22 cellular contexts compared by ENCODE assay signal in the genomic region with DNA sequence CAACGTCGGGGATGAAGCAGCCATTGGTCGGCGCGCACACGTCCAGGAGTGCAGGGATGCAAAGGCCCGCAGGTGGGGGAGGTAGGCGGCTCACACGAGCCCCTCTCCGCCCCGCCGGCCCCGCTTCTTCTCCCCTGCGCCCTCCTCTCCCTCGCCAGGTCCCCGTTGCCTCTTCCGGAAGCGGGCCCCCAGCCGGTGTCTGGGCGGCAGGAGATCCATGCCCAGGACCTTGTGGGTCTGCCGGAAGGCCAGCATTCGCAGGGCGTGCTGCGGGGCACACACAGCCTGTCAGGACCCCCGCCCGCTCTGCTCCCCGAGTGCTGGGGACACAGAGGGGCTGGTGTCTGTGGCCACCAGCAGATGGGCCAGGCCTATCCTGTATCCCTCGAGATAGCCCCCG. TPM values are rescaled to one million over a fixed set of nuclear protein-coding genes. Genes with fewer than 3 reads are reported as not detected.
DNase-seq lines count a peak whose midpoint lies in the region; ATAC-seq and TF ChIP-seq lines count a peak whose summit lies in the region.
"Had no signal": no experiment of that assay in that cellular context is flagged by ENCODE, and none has a peak within 500 bp of the region (broad histone marks: within the 10 kb centered on the region; RNA-seq: fewer than 3 reads in every experiment).

No MANE protein-coding gene starts in this region.

- peak; percentile 25 for DNase-seq in H9
- DNase-seq in endodermal cell = peak; percentile 37
- no peak for DNase-seq in DMS79 (lab: John Stamatoyannopoulos, UW)
- no peak for DNase-seq in activated T-cell treated with anti-CD3 and anti-CD28 coated beads, Interleukin-2, amount 50 U/mL, for 72 hours
- no peak for DNase-seq in activated CD4-positive, alpha-beta T cell treated with anti-CD3 and anti-CD28 coated beads, Interleukin-2, amount 50 U/mL, for 4 hours
- DNase-seq: 8988T; ACHN; BE2C; C1 segment of cervical spinal cord; CD4-positive, CD25-positive, alpha-beta regulatory T cell; CD8-positive, alpha-beta memory T cell; COR-L47; DMS 273 treated with DMSO at 0.1 percent for 48 hours; DMS153; DMS53; DMS79 treated with DMSO at 0.1 percent for 48 hours; GF-D8 had no signal

- H2AK5ac ChIP-seq in H9 (ENCODE audit: insufficient read length, low read length) = no peak overlapping the region

- ATAC-seq in activated T-cell treated with anti-CD3 and anti-CD28 coated beads, Interleukin-2, amount 50 U/mL, for 72 hours (replicated peaks in 1 of 2) = no peak

- H3K27ac Mint-ChIP-seq in H9 = no peak overlapping the region
- H3K27ac Mint-ChIP-seq in endodermal cell = no peak overlapping the region
- H3K27ac Mint-ChIP-seq in activated T-cell treated with anti-CD3 and anti-CD28 coated beads, Interleukin-2, amount 50 U/mL, for 72 hours = no peak overlapping the region
- H3K27ac Mint-ChIP-seq: CD4-positive, CD25-positive, alpha-beta regulatory T cell had no signal

- no peaks in the 10 kb centered on the region for H3K36me3 ChIP-seq in endodermal cell (ENCODE audit: control insufficient read depth, insufficient read depth, low read length)
- H3K36me3 ChIP-seq: BE2C, BLaER1 had no signal

- no peak overlapping the region for H3K4ac ChIP-seq in H9 (ENCODE audit: low read depth, low read length)

- H3K27me3 ChIP-seq in H9 (ENCODE audit: insufficient read depth, low read length) (no peaks in the 10 kb centered on the region), endodermal cell (ENCODE audit: control insufficient read depth, insufficient read depth, low read length, poor library complexity, severe bottlenecking) (peaks cover 18% of the 10 kb centered on the region)

- H3K36me3 Mint-ChIP-seq in H9 (ENCODE audit: insufficient read depth in 1 of 3, low read depth in 3 of 3) (no peaks in the 10 kb centered on the region), endodermal cell (ENCODE audit: low read depth) (no peaks in the 10 kb centered on the region)
- no peaks in the 10 kb centered on the region for H3K36me3 Mint-ChIP-seq in activated T-cell treated with anti-CD3 and anti-CD28 coated beads, Interleukin-2, amount 50 U/mL, for 72 hours (ENCODE audit: insufficient read depth in 2 of 2)
- H3K36me3 Mint-ChIP-seq: CD14-positive monocyte; CD4-positive, alpha-beta memory T cell; CD4-positive, CD25-positive, alpha-beta regulatory T cell; CD8-positive, alpha-beta memory T cell had no signal

- no peak for TF ChIP-seq CTCF in H9 (conservative IDR thresholded peaks at IDR 0.05)
- no peak for TF ChIP-seq CTCF in endodermal cell (conservative IDR thresholded peaks at IDR 0.05)

- no peak overlapping the region for H2BK120ac ChIP-seq in H9 (ENCODE audit: low read depth, low read length, poor library complexity, severe bottlenecking)

- H3K27ac ChIP-seq in H9 (ENCODE audit: insufficient read length, low read depth, low read length) (no peak overlapping the region), endodermal cell (ENCODE audit: low read depth, low read length) (no peak overlapping the region)
- H3K27ac ChIP-seq: BLaER1 had no signal

- H2BK15ac ChIP-seq in H9 (ENCODE audit: low read depth, low read length) = no peak overlapping the region

- no peak overlapping the region for H3K18ac ChIP-seq in H9 (ENCODE audit: insufficient read length, low read depth, low read length)

- no peak overlapping the region for H2BK20ac ChIP-seq in H9 (ENCODE audit: low read depth, low read length, poor library complexity, severe bottlenecking)

- no peak overlapping the region for H4K5ac ChIP-seq in H9 (ENCODE audit: insufficient read length, low read depth, low read length)

- no peak overlapping the region for H3K4me3 ChIP-seq in endodermal cell (ENCODE audit: low read length)
- H3K4me3 ChIP-seq: BLaER1 had no signal

- H3K4me3 Mint-ChIP-seq in H9 (no peak overlapping the region), endodermal cell (no peak overlapping the region)
- H3K4me3 Mint-ChIP-seq in activated T-cell treated with anti-CD3 and anti-CD28 coated beads, Interleukin-2, amount 50 U/mL, for 72 hours = no peak overlapping the region
- H3K4me3 Mint-ChIP-seq: CD14-positive monocyte; CD4-positive, alpha-beta memory T cell; CD4-positive, CD25-positive, alpha-beta regulatory T cell had no signal

- H3K27me3 Mint-ChIP-seq in H9 (ENCODE audit: low read depth) = peaks cover 25% of the 10 kb centered on the region
- peaks cover 22% of the 10 kb centered on the region for H3K27me3 Mint-ChIP-seq in endodermal cell (ENCODE audit: insufficient read depth)
- H3K27me3 Mint-ChIP-seq in activated T-cell treated with anti-CD3 and anti-CD28 coated beads, Interleukin-2, amount 50 U/mL, for 72 hours (ENCODE audit: low read depth) = no peaks in the 10 kb centered on the region
- H3K27me3 Mint-ChIP-seq: CD4-positive, alpha-beta memory T cell; CD4-positive, CD25-positive, alpha-beta regulatory T cell; CD8-positive, alpha-beta memory T cell had no signal

- WGBS in H9 (ENCODE audit: extremely low coverage, insufficient read length, low lambda C conversion rate) = no CpG with 5 or more reads among the region's 29 CpGs
- WGBS in endodermal cell (ENCODE audit: insufficient coverage in 1 of 2, insufficient read length in 1 of 2), 2 experiments = 91 to 94% methylated on average over 18 to 29 of the region's 29 CpGs

- no peak overlapping the region for H2AFZ ChIP-seq in H9 (ENCODE audit: low read length)

- H4K8ac ChIP-seq in H9 (replicated peaks; ENCODE audit: insufficient read length, low read depth, low read length) = no peak overlapping the region

- no peak overlapping the region for H3K56ac ChIP-seq in H9 (ENCODE audit: insufficient read length, low read depth, low read length)

- H3T11ph ChIP-seq in H9 (ENCODE audit: low read length) = no peak overlapping the region

- H3K14ac ChIP-seq in H9 (ENCODE audit: insufficient read depth, low read length) = no peak overlapping the region

- H3K9me3 ChIP-seq in H9 (ENCODE audit: control insufficient read depth, low read depth, low read length) (no peaks in the 10 kb centered on the region), endodermal cell (ENCODE audit: control insufficient read depth, low read length) (no peaks in the 10 kb centered on the region)
- H3K9me3 ChIP-seq: BE2C, BLaER1 had no signal

- no peak overlapping the region for H3K4me2 ChIP-seq in H9 (ENCODE audit: insufficient read depth, insufficient read length, low read length)
- H3K4me2 ChIP-seq: BLaER1 had no signal

- no peaks in the 10 kb centered on the region for H3K79me1 ChIP-seq in H9 (ENCODE audit: insufficient read depth, low read depth, low read length, poor library complexity, severe bottlenecking)

- H3K4me1 Mint-ChIP-seq in H9 = peaks cover 0 to 11% of the 10 kb centered on the region in 2 experiments; a peak in 2 of 4 replicates
- H3K4me1 Mint-ChIP-seq in endodermal cell = no peaks in the 10 kb centered on the region
- peaks cover 25% of the 10 kb centered on the region for H3K4me1 Mint-ChIP-seq in activated T-cell treated with anti-CD3 and anti-CD28 coated beads, Interleukin-2, amount 50 U/mL, for 72 hours (ENCODE audit: low read depth)

- no peaks in the 10 kb centered on the region for H4K20me1 ChIP-seq in H9 (ENCODE audit: control insufficient read depth, insufficient read depth, insufficient read length)
- H4K20me1 ChIP-seq: BLaER1 had no signal

- H3K4me1 ChIP-seq in H9 (ENCODE audit: insufficient read depth, low read length) = no peaks in the 10 kb centered on the region
- H3K4me1 ChIP-seq in endodermal cell (ENCODE audit: control insufficient read depth, insufficient read depth, low read length) = no peaks in the 10 kb centered on the region
- H3K4me1 ChIP-seq: BE2C had no signal

- H3K9ac ChIP-seq in H9 (ENCODE audit: extremely low read depth, insufficient read length, low read length) = no peak overlapping the region
- no peak overlapping the region for H3K9ac ChIP-seq in endodermal cell (ENCODE audit: extremely low read depth, low read length, poor library complexity, severe bottlenecking)
- H3K9ac ChIP-seq: BLaER1 had no signal

- no peak overlapping the region for H4K91ac ChIP-seq in H9 (ENCODE audit: insufficient read length, low read depth, low read length)

- H3K79me2 ChIP-seq in H9 (ENCODE audit: insufficient read depth, low read length) = no peaks in the 10 kb centered on the region

- H2BK12ac ChIP-seq in H9 (ENCODE audit: insufficient read length, low read depth, low read length) = no peak overlapping the region

- H3K23ac ChIP-seq in H9 (ENCODE audit: insufficient read length, low read depth, low read length) = no peak overlapping the region

- H3K9me3 Mint-ChIP-seq in H9 = peaks cover 0 to 6% of the 10 kb centered on the region in 2 experiments; a peak in 2 of 5 replicates
- H3K9me3 Mint-ChIP-seq in endodermal cell = no peaks in the 10 kb centered on the region
- H3K9me3 Mint-ChIP-seq in activated T-cell treated with anti-CD3 and anti-CD28 coated beads, Interleukin-2, amount 50 U/mL, for 72 hours = peaks cover 1 to 3% of the 10 kb centered on the region in 2 donors
- H3K9me3 Mint-ChIP-seq: CD8-positive, alpha-beta memory T cell had no signal

- no peak overlapping the region for H2BK5ac ChIP-seq in H9 (ENCODE audit: insufficient read length, low read length)

- peaks cover 7% of the 10 kb centered on the region for H3K23me2 ChIP-seq in H9 (ENCODE audit: insufficient read length, low read depth, low read length, poor library complexity, severe bottlenecking)

RNA-seq across cellular contexts. Expression of gene MATK, which starts 19.7 kb away (rescaled TPM):
- 11.0 and 13.5 TPM in 2 replicates for total RNA-seq in H9 (2021)
- 1 to 10 TPM; 5.7 to 5.8 TPM for total RNA-seq in endodermal cell
- 2.2 TPM for polyA plus RNA-seq in endodermal cell (2013, experiment 1 of 2)
- 1.4 TPM for polyA plus RNA-seq in endodermal cell (2013, experiment 2 of 2)
- 10 to 100 TPM; 15.5 to 19.2 TPM for total RNA-seq in activated T-cell treated with anti-CD3 and anti-CD28 coated beads, Interleukin-2, amount 50 U/mL, for 72 hours
- polyA plus RNA-seq: AG04450 had no signal

RNA-seq across cellular contexts. Expression of gene RAX2, which starts 33.8 kb away (rescaled TPM):
- not detected in 2 replicates for total RNA-seq in H9 (2021)
- total RNA-seq in endodermal cell = not detected
- not detected for polyA plus RNA-seq in endodermal cell (2013, experiment 1 of 2)
- polyA plus RNA-seq in endodermal cell (2013, experiment 2 of 2) = not detected
- not detected for total RNA-seq in activated T-cell treated with anti-CD3 and anti-CD28 coated beads, Interleukin-2, amount 50 U/mL, for 72 hours
- total RNA-seq: A673; CD4-positive, alpha-beta memory T cell; CD4-positive, CD25-positive, alpha-beta regulatory T cell; CD8-positive, alpha-beta memory T cell had no signal
- polyA plus RNA-seq: AG04450; CD14-positive monocyte; CD4-positive, alpha-beta memory T cell; CD8-positive, alpha-beta memory T cell had no signal

RNA-seq across cellular contexts. Expression of gene MRPL54, which starts 43.4 kb away (rescaled TPM):
- total RNA-seq in H9 (2021) = 60.0 and 65.5 TPM in 2 replicates
- total RNA-seq in endodermal cell = 10 to 100 TPM; 38.1 to 38.9 TPM
- 41.9 TPM for polyA plus RNA-seq in endodermal cell (2013, experiment 1 of 2)
- 32.2 TPM for polyA plus RNA-seq in endodermal cell (2013, experiment 2 of 2)
- total RNA-seq in activated T-cell treated with anti-CD3 and anti-CD28 coated beads, Interleukin-2, amount 50 U/mL, for 72 hours = 10 to 100 TPM; 67.3 to 74.2 TPM

RNA-seq across cellular contexts. Expression of gene APBA3, which starts 44.4 kb away (rescaled TPM):
- 21.3 and 21.8 TPM in 2 replicates for total RNA-seq in H9 (2021)
- 10 to 100 TPM; 27.5 to 42.2 TPM for total RNA-seq in endodermal cell
- 23.5 TPM for polyA plus RNA-seq in endodermal cell (2013, experiment 1 of 2)
- 22.8 TPM for polyA plus RNA-seq in endodermal cell (2013, experiment 2 of 2)
- total RNA-seq in activated T-cell treated with anti-CD3 and anti-CD28 coated beads, Interleukin-2, amount 50 U/mL, for 72 hours = 10 to 100 TPM; 51.8 to 52.7 TPM

Comparison
In these comparisons a context has a peak if more than half of its experiments do, and no peak if none do; other contexts are left out.
1. DNase-seq: peak in H9 (single experiment) and endodermal cell (single experiment); none in DMS79 (single experiment), activated T-cell treated with anti-CD3 and anti-CD28 coated beads, Interleukin-2, amount 50 U/mL, for 72 hours (0 of 2) and activated CD4-positive, alpha-beta T cell treated with anti-CD3 and anti-CD28 coated beads, Interleukin-2, amount 50 U/mL, for 4 hours (0 of 2).